7 cellular contexts compared by ENCODE assay signal in genomic region chr16:27230562-27230991, GRCh38. TPM values are rescaled to one million over a fixed set of nuclear protein-coding genes. Genes with fewer than 3 reads are reported as not detected.
DNase-seq lines count a peak whose midpoint lies in the region; ATAC-seq, FAIRE-seq and TF ChIP-seq lines count a peak whose summit lies in the region.

No MANE protein-coding gene starts in this region.

- DNase-seq in Panc1 (ENCODE audit: low read depth, low spot score) (no peak), HepG2 (ENCODE audit: low spot score) (no peak), DMS 273 (lab: John Stamatoyannopoulos, UW; ENCODE audit: unreplicated experiment) (no peak), KG1 (lab: John Stamatoyannopoulos, UW) (no peak)
- DNase-seq in activated CD8-positive, alpha-beta memory T cell treated with anti-CD3 and anti-CD28 coated beads, Interleukin-2, amount 50 U/mL, for 1 hour (ENCODE audit: extremely low read depth), result peak; percentile 76
- peak; percentile 77 for DNase-seq in stimulated activated naive CD8-positive, alpha-beta T cell treated with anti-CD3 and anti-CD28 coated beads, Interleukin-15, Interleukin-2, amounts not matched to agents 100 U/mL and 50 U/mL, for 24 hours

- no peaks in the 10 kb centered on the region for H3K79me2 ChIP-seq in HepG2 (ENCODE audit: insufficient read depth, low read length)

- H2AFZ ChIP-seq in HepG2 (ENCODE audit: low read length), result no peak overlapping the region

- H3K9me3 ChIP-seq in Panc1 (ENCODE audit: control insufficient read depth, insufficient read depth, low read depth, low read length) (no peaks in the 10 kb centered on the region), HepG2 (ENCODE audit: low read length) (no peaks in the 10 kb centered on the region)

- H3K4me3 ChIP-seq in Panc1 (ENCODE audit: low read depth in 2 of 2, low read length in 2 of 2), result no peak overlapping the region
- H3K4me3 ChIP-seq in HepG2 (replicated peaks in 1 of 3; ENCODE audit: insufficient read depth in 1 of 3, low read depth in 2 of 3, low read length in 3 of 3), result no peak overlapping the region

- H3K27ac ChIP-seq in Panc1 (ENCODE audit: low read length), result no peak overlapping the region
- H3K27ac ChIP-seq in HepG2 (ENCODE audit: extremely low read length, insufficient read depth, low read length), result no peak overlapping the region

- FAIRE-seq in HepG2 (lab: Jason Lieb, UNC), result no peak

- no peaks in the 10 kb centered on the region for H4K20me1 ChIP-seq in HepG2 (ENCODE audit: insufficient read depth, low read length)

- ATAC-seq in Panc1 (0 out of 2 replicates have a peak, but pooled peaks have one; percentile 18), HepG2 (peak; percentile 37), HG03571 (IDR thresholded peaks at IDR 0.05; ENCODE audit: unreplicated experiment) (no peak)
- ATAC-seq in stimulated activated naive CD8-positive, alpha-beta T cell treated with anti-CD3 and anti-CD28 coated beads, Interleukin-15, Interleukin-2, amounts not matched to agents 100 U/mL and 50 U/mL, for 24 hours, result peak; percentile 67

- CTCF ChIA-PET in Panc1 (lab: Charles Lee), result no interaction called here
- CTCF ChIA-PET in HepG2 (lab: Yijun Ruan, JAX; ENCODE audit: low intra/inter-chr PET ratio, low total read pairs), result no interaction called here

- H3K27me3 ChIP-seq in Panc1 (ENCODE audit: control insufficient read depth, insufficient read depth, low read length) (no peaks in the 10 kb centered on the region), HepG2 (ENCODE audit: control insufficient read depth in 1 of 2, insufficient read depth in 2 of 2, low read length in 2 of 2) (no peaks in the 10 kb centered on the region)

- H3K9ac ChIP-seq in HepG2 (ENCODE audit: insufficient read depth, low read depth, low read length), result no peak overlapping the region

- no peak overlapping the region for H3K4me2 ChIP-seq in HepG2 (ENCODE audit: low read depth, low read length)

- 94% methylated on average over 15 of the region's 16 CpGs for WGBS in HepG2 (ENCODE audit: low lambda C conversion rate)

- H3K4me1 ChIP-seq in Panc1 (ENCODE audit: control insufficient read depth, insufficient read depth, low read length), result no peaks in the 10 kb centered on the region
- H3K4me1 ChIP-seq in HepG2 (ENCODE audit: insufficient read depth, low read length), result no peaks in the 10 kb centered on the region

- no peak for TF ChIP-seq CTCF in Panc1 (IDR thresholded peaks at IDR 0.05)
- no peak for TF ChIP-seq CTCF in HepG2 (CRISPR knock-in tag; IDR thresholded peaks at IDR 0.05)

- TF ChIP-seq POLR2A in HepG2 (IDR thresholded peaks at IDR 0.05; ENCODE audit: insufficient read depth in 1 of 2, low read depth in 2 of 2, low read length in 2 of 2), result no peak

- BruUV-seq in Panc1 (replicated peaks; lab: Mats Ljungman, UMichigan) (no TSS peak), HepG2 (replicated peaks; lab: Mats Ljungman, UMichigan) (no TSS peak)

- peaks cover 4% of the 10 kb centered on the region for H3K36me3 ChIP-seq in Panc1 (ENCODE audit: control insufficient read depth, insufficient read depth, low read length)
- H3K36me3 ChIP-seq in HepG2 (replicated peaks in 1 of 2; ENCODE audit: control insufficient read depth in 1 of 2, insufficient read depth in 2 of 2, low read length in 2 of 2), result peaks cover 18 to 35% of the 10 kb centered on the region in 2 experiments; a peak in 4 of 5 replicates

- POLR2A ChIA-PET in Panc1 (lab: Charles Lee), result no interaction called here
- POLR2A ChIA-PET in HepG2 (lab: Yijun Ruan, JAX), result no interaction called here

- no peak for TF ChIP-seq EP300 in HepG2 (IDR thresholded peaks at IDR 0.05; ENCODE audit: low read depth in 2 of 2, low read length in 2 of 2)
- no peak for TF ChIP-seq EP300 in HepG2 (CRISPR knock-in tag; IDR thresholded peaks at IDR 0.05; ENCODE audit: borderline replicate concordance)

- TF ChIP-seq RAD21 in HepG2 (CRISPR knock-in tag; IDR thresholded peaks at IDR 0.05), result no peak

- intact Hi-C loops in Panc1 (cut with micrococcal nuclease; ENCODE audit: unreplicated experiment), result no loop called here
- intact Hi-C loops in HepG2 (cut with micrococcal nuclease; ENCODE audit: unreplicated experiment), result no loop called here

- in situ Hi-C loops in Panc1 (cut with HindIII; ENCODE audit: low pct_unique_long_range_greater_than_20kb, low sequenced_read_pairs) (no loop called here), HepG2 (cut with HindIII; ENCODE audit: extremely low pct_ligation_motif_present, low pct_unique_long_range_greater_than_20kb) (loop anchor here (5.0 kb wide), 1 partner anchor 137 kb away; no protein-coding TSS in a partner anchor)

TF ChIP-seq in HepG2, 621 proteins besides CTCF, POLR2A, EP300 and RAD21:
- TF ChIP-seq ZNF350 (CRISPR knock-in tag; IDR thresholded peaks at IDR 0.05; ENCODE audit: borderline replicate concordance, low read depth), result no peak
- 0 out of 2 replicates have a peak, but pooled peaks have one; percentile 31 for TF ChIP-seq STAG1 (CRISPR knock-in tag; IDR thresholded peaks at IDR 0.05)
- TF ChIP-seq ZNF670 (CRISPR knock-in tag; IDR thresholded peaks at IDR 0.05; ENCODE audit: borderline replicate concordance), result no peak
- TF ChIP-seq ZNF333 (CRISPR knock-in tag; IDR thresholded peaks at IDR 0.05; ENCODE audit: borderline replicate concordance), result no peak

RNA-seq across cellular contexts. Expression of gene KDM8, which starts 27.3 kb away (rescaled TPM):
- 7.9 TPM for total RNA-seq in Panc1 (2021; ENCODE audit: unreplicated experiment)
- 5.1 TPM for polyA plus RNA-seq in Panc1 (2012; ENCODE audit: insufficient read length)
- total RNA-seq in HepG2 (2016; rRNA removed; fragmentation: Illumina TruSeq; extraction: Trizol), result 5.2 and 8.6 TPM in 2 replicates
- total RNA-seq in HepG2 (2016; cell fraction: cytosol; rRNA removed; fragmentation: Illumina TruSeq; extraction: Trizol; ENCODE audit: low read depth), result 4.8 and 8.6 TPM in 2 replicates
- 6.8 and 8.9 TPM in 2 replicates for total RNA-seq in HepG2 (2016; cell fraction: insoluble cytoplasmic fraction; rRNA removed; fragmentation: Illumina TruSeq; extraction: Trizol)
- total RNA-seq in HepG2 (2016; cell fraction: membrane; rRNA removed; fragmentation: Illumina TruSeq; extraction: Trizol), result 5.4 and 6.5 TPM in 2 replicates
- 10.5 and 11.8 TPM in 2 replicates for total RNA-seq in HepG2 (2016; cell fraction: nucleus; rRNA removed; fragmentation: Illumina TruSeq; extraction: Trizol)
- polyA plus RNA-seq in HepG2 (2011; rRNA removed), result 3.3 and 4.0 TPM in 2 replicates
- polyA plus RNA-seq in HepG2 (2011; cell fraction: cytosol; rRNA removed), result 1.7 and 1.8 TPM in 2 replicates
- polyA plus RNA-seq in HepG2 (2011; cell fraction: nucleus; rRNA removed), result 18.0 and 23.0 TPM in 2 replicates
- polyA plus RNA-seq in HepG2 (2012), result 3.3 and 3.7 TPM in 2 replicates
- 1.4 and 2.0 TPM in 2 replicates for polyA plus RNA-seq in HepG2 (2016; cell fraction: cytosol; fragmentation: Illumina TruSeq; extraction: Trizol; ENCODE audit: low read depth)
- polyA plus RNA-seq in HepG2 (2016; cell fraction: insoluble cytoplasmic fraction; fragmentation: Illumina TruSeq; extraction: Trizol; ENCODE audit: low read depth), result 8.2 and 9.2 TPM in 2 replicates
- 2.7 and 2.8 TPM in 2 replicates for polyA plus RNA-seq in HepG2 (2016; cell fraction: membrane; fragmentation: Illumina TruSeq; extraction: Trizol; ENCODE audit: low read depth)
- 14.1 and 16.6 TPM in 2 replicates for polyA plus RNA-seq in HepG2 (2016; cell fraction: nucleus; fragmentation: Illumina TruSeq; extraction: Trizol; ENCODE audit: insufficient read depth, low read depth)
- 8.5 and 15.7 TPM in 2 replicates for polyA minus RNA-seq in HepG2 (2011; rRNA and poly(A)+ RNA removed; ENCODE audit: low replicate concordance)
- 1.7 and 2.4 TPM in 2 replicates for polyA minus RNA-seq in HepG2 (2011; cell fraction: cytosol; rRNA and poly(A)+ RNA removed)
- polyA minus RNA-seq in HepG2 (2011; cell fraction: nucleus; rRNA and poly(A)+ RNA removed), result 13.1 and 14.7 TPM in 2 replicates

RNA-seq across cellular contexts. Expression of gene NSMCE1, which starts 38.0 kb away (rescaled TPM):
- total RNA-seq in Panc1 (2021; ENCODE audit: unreplicated experiment) (48.2 TPM), HepG2 (2016; rRNA removed; fragmentation: Illumina TruSeq; extraction: Trizol) (52.9 and 53.2 TPM in 2 replicates)
- polyA plus RNA-seq in Panc1 (2012; ENCODE audit: insufficient read length), result 81.0 TPM
- total RNA-seq in HepG2 (2016; cell fraction: cytosol; rRNA removed; fragmentation: Illumina TruSeq; extraction: Trizol; ENCODE audit: low read depth), result 17.2 and 19.5 TPM in 2 replicates
- total RNA-seq in HepG2 (2016; cell fraction: insoluble cytoplasmic fraction; rRNA removed; fragmentation: Illumina TruSeq; extraction: Trizol), result 55.4 and 56.5 TPM in 2 replicates
- 25.5 and 27.7 TPM in 2 replicates for total RNA-seq in HepG2 (2016; cell fraction: membrane; rRNA removed; fragmentation: Illumina TruSeq; extraction: Trizol)
- total RNA-seq in HepG2 (2016; cell fraction: nucleus; rRNA removed; fragmentation: Illumina TruSeq; extraction: Trizol), result 28.0 and 30.5 TPM in 2 replicates
- polyA plus RNA-seq in HepG2 (2011; rRNA removed), result 42.7 and 43.5 TPM in 2 replicates
- polyA plus RNA-seq in HepG2 (2011; cell fraction: cytosol; rRNA removed), result 43.3 and 48.1 TPM in 2 replicates
- polyA plus RNA-seq in HepG2 (2011; cell fraction: nucleus; rRNA removed), result 9.6 and 20.1 TPM in 2 replicates
- 63.6 and 69.8 TPM in 2 replicates for polyA plus RNA-seq in HepG2 (2012)
- 16.5 and 23.5 TPM in 2 replicates for polyA plus RNA-seq in HepG2 (2016; cell fraction: cytosol; fragmentation: Illumina TruSeq; extraction: Trizol; ENCODE audit: low read depth)
- 55.4 and 59.8 TPM in 2 replicates for polyA plus RNA-seq in HepG2 (2016; cell fraction: insoluble cytoplasmic fraction; fragmentation: Illumina TruSeq; extraction: Trizol; ENCODE audit: low read depth)
- 23.1 and 25.4 TPM in 2 replicates for polyA plus RNA-seq in HepG2 (2016; cell fraction: membrane; fragmentation: Illumina TruSeq; extraction: Trizol; ENCODE audit: low read depth)
- 58.1 and 59.0 TPM in 2 replicates for polyA plus RNA-seq in HepG2 (2016; cell fraction: nucleus; fragmentation: Illumina TruSeq; extraction: Trizol; ENCODE audit: insufficient read depth, low read depth)
- polyA minus RNA-seq in HepG2 (2011; rRNA and poly(A)+ RNA removed; ENCODE audit: low replicate concordance), result 68.2 and 105 TPM in 2 replicates
- 19.2 and 19.6 TPM in 2 replicates for polyA minus RNA-seq in HepG2 (2011; cell fraction: cytosol; rRNA and poly(A)+ RNA removed)
- 12.1 and 29.7 TPM in 2 replicates for polyA minus RNA-seq in HepG2 (2011; cell fraction: nucleus; rRNA and poly(A)+ RNA removed)

Comparison
In these comparisons a context has a peak if more than half of its experiments do, and no peak if none do; other contexts are left out.
1. DNase-seq: peak in activated CD8-positive, alpha-beta memory T cell treated with anti-CD3 and anti-CD28 coated beads, Interleukin-2, amount 50 U/mL, for 1 hour (single experiment) and stimulated activated naive CD8-positive, alpha-beta T cell treated with anti-CD3 and anti-CD28 coated beads, Interleukin-15, Interleukin-2, amounts not matched to agents 100 U/mL and 50 U/mL, for 24 hours (single experiment); none in Panc1 (single experiment), HepG2 (single experiment), DMS 273 (single experiment) and KG1 (single experiment).